ENCODE assay signal across 17 cellular contexts in the genomic region with DNA sequence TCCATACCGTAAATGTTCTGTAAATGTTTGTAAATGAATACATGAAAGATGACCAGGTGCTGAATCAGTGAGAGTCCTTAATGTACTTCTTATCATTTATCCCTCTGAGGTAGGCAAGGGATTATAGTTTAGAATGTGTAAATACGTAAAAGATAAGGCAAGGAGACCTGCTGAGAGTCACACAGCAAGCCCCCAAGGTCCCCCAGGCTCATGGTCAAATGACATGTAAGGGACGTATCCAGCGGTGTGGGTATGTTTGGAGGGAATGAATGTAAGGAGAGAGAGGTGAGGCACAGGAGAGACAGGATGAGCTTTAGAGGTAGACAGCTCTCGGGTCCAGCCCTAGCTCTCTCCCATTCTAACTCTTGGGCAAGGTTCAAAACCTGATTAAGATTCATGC.
"Had no signal": no experiment of that assay in that cellular context is flagged by ENCODE, and none has a peak within 500 bp of the region (broad histone marks: within the 10 kb centered on the region; RNA-seq: fewer than 3 reads in every experiment).

No MANE protein-coding gene starts in this region.

- H3K9me3 Mint-ChIP-seq: effector memory CD8-positive, alpha-beta T cell had no signal

- H3K27me3 ChIP-seq: dorsolateral prefrontal cortex, esophagus muscularis mucosa, foreskin keratinocyte, gastroesophageal sphincter, heart left ventricle, left lung had no signal

- H3K4me3 Mint-ChIP-seq: effector memory CD8-positive, alpha-beta T cell; naive thymus-derived CD4-positive, alpha-beta T cell had no signal

- H3K27me3 Mint-ChIP-seq: effector memory CD8-positive, alpha-beta T cell; naive thymus-derived CD4-positive, alpha-beta T cell had no signal

- H3K27ac ChIP-seq: coronary artery, dorsolateral prefrontal cortex, esophagus muscularis mucosa, foreskin keratinocyte, gastroesophageal sphincter, heart left ventricle, left lung, lower lobe of right lung had no signal

- H3K4me3 ChIP-seq: coronary artery, dorsolateral prefrontal cortex, esophagus muscularis mucosa, gastroesophageal sphincter, heart left ventricle, left lung, lower lobe of right lung had no signal

- H3K9me3 ChIP-seq: esophagus muscularis mucosa, gastroesophageal sphincter, heart left ventricle, left lung, lower lobe of right lung had no signal

- H3K4me1 ChIP-seq: esophagus muscularis mucosa, foreskin keratinocyte, gastroesophageal sphincter, left lung, lower lobe of right lung had no signal

- ATAC-seq: effector memory CD8-positive, alpha-beta T cell; foreskin keratinocyte; gastroesophageal sphincter; heart left ventricle; left cardiac atrium; left lung; left ventricle myocardium superior; lower lobe of right lung; naive thymus-derived CD4-positive, alpha-beta T cell had no signal

- H3K36me3 ChIP-seq: esophagus muscularis mucosa, gastroesophageal sphincter, heart left ventricle, left lung, lower lobe of right lung had no signal

- H3K27ac Mint-ChIP-seq: naive thymus-derived CD4-positive, alpha-beta T cell had no signal

- DNase-seq: dermis blood vessel endothelial cell; dorsolateral prefrontal cortex; effector CD8-positive, alpha-beta T cell; effector memory CD8-positive, alpha-beta T cell; foreskin keratinocyte; heart left ventricle; hippocampal formation; left cardiac atrium; left lung; left ventricle myocardium superior; lower lobe of right lung; mesenchymal stem cell; midbrain; naive thymus-derived CD4-positive, alpha-beta T cell had no signal
